1 cellular context compared by ENCODE assay signal in genomic region chr20:22584922-22585785, GRCh38.
TF ChIP-seq lines count a peak whose summit lies in the region.

No MANE protein-coding gene starts in this region.

TF ChIP-seq in HepG2, 621 proteins besides CTCF, POLR2A, EP300 and RAD21 (continued from another document and continues in another):
- TF ChIP-seq ELK4 (CRISPR knock-in tag; IDR thresholded peaks at IDR 0.05; ENCODE audit: borderline replicate concordance) (no peak), THRA (CRISPR knock-in tag; IDR thresholded peaks at IDR 0.05; ENCODE audit: borderline replicate concordance) (peak; percentile 87; the same call in 1 of the 2 replicates), ZSCAN30 (CRISPR knock-in tag; IDR thresholded peaks at IDR 0.05) (no peak), NR2C2 (CRISPR knock-in tag; IDR thresholded peaks at IDR 0.05; ENCODE audit: borderline replicate concordance) (0 out of 2 replicates have a peak, but pooled peaks have one; percentile 6), MAFF (IDR thresholded peaks at IDR 0.05; ENCODE audit: low read depth, low read length) (no peak), TEAD2 (CRISPR knock-in tag; IDR thresholded peaks at IDR 0.05) (no peak), GLI4 (CRISPR knock-in tag; IDR thresholded peaks at IDR 0.05; ENCODE audit: borderline replicate concordance) (no peak; the same call in 1 of the 2 replicates), GATA4 (IDR thresholded peaks at IDR 0.05; ENCODE audit: borderline replicate concordance, low read depth) (no peak; the same call in 1 of the 2 replicates), GTF3A (CRISPR knock-in tag; conservative IDR thresholded peaks at IDR 0.05) (no peak), LCORL (IDR thresholded peaks at IDR 0.05) (no peak), LCORL (CRISPR knock-in tag; IDR thresholded peaks at IDR 0.05) (peak; percentile 97), ZZZ3 (CRISPR knock-in tag; IDR thresholded peaks at IDR 0.05; ENCODE audit: borderline replicate concordance) (no peak), RARA (CRISPR knock-in tag; IDR thresholded peaks at IDR 0.05) (peak; percentile 92), ARID3A (IDR thresholded peaks at IDR 0.05; ENCODE audit: low read depth, low read length) (0 out of 2 replicates have a peak, but pooled peaks have one; percentile 22), IRF2 (CRISPR knock-in tag; IDR thresholded peaks at IDR 0.05) (peak; percentile 90), KAT2B (IDR thresholded peaks at IDR 0.05; ENCODE audit: borderline replicate concordance, low read depth, low read length) (no peak), KMT2A (CRISPR knock-in tag; IDR thresholded peaks at IDR 0.05) (peak; percentile 87), ZNF83 (CRISPR knock-in tag; IDR thresholded peaks at IDR 0.05; ENCODE audit: borderline replicate concordance) (peak; percentile 81; the same call in 1 of the 2 replicates), ZNF280B (CRISPR knock-in tag; IDR thresholded peaks at IDR 0.05; ENCODE audit: borderline replicate concordance) (peak; percentile 60; the same call in 1 of the 2 replicates), AGO2 (optimal IDR thresholded peaks at IDR 0.05; ENCODE audit: low read depth, low read length) (peak; percentile 98), MXI1 (IDR thresholded peaks at IDR 0.05; ENCODE audit: borderline replicate concordance, low read depth, low read length) (0 out of 3 replicates have a peak, but pooled peaks have one; percentile 23), ZNF30 (CRISPR knock-in tag; IDR thresholded peaks at IDR 0.05) (no peak), ZNF260 (CRISPR knock-in tag; IDR thresholded peaks at IDR 0.05; ENCODE audit: borderline replicate concordance, low read depth) (no peak), SP1 (IDR thresholded peaks at IDR 0.05) (no peak), SP1 (CRISPR knock-in tag; IDR thresholded peaks at IDR 0.05) (0 out of 2 replicates have a peak, but pooled peaks have one; percentile 5), ZNF790 (CRISPR knock-in tag; IDR thresholded peaks at IDR 0.05; ENCODE audit: borderline replicate concordance) (peak; percentile 79; the same call in 1 of the 2 replicates), ELF3 (CRISPR knock-in tag; IDR thresholded peaks at IDR 0.05) (peak; percentile 71), SP4 (CRISPR knock-in tag; IDR thresholded peaks at IDR 0.05) (no peak), ZFY (CRISPR knock-in tag; IDR thresholded peaks at IDR 0.05) (peak; percentile 75), GPN1 (CRISPR knock-in tag; IDR thresholded peaks at IDR 0.05; ENCODE audit: borderline replicate concordance) (no peak), HDAC2 (CRISPR knock-in tag; IDR thresholded peaks at IDR 0.05) (peak; percentile 93), FOXC1 (CRISPR knock-in tag; IDR thresholded peaks at IDR 0.05; ENCODE audit: borderline replicate concordance) (no peak; the same call in 1 of the 2 replicates), ZNF749 (CRISPR knock-in tag; IDR thresholded peaks at IDR 0.05; ENCODE audit: borderline replicate concordance) (0 out of 2 replicates have a peak, but pooled peaks have one; percentile 17), ZNF274 (CRISPR knock-in tag; IDR thresholded peaks at IDR 0.05) (peak; percentile 75; the same call in 1 of the 2 replicates), ISX (CRISPR knock-in tag; conservative IDR thresholded peaks at IDR 0.05) (peak; percentile 90), KLF13 (CRISPR knock-in tag; IDR thresholded peaks at IDR 0.05) (no peak), KAT7 (CRISPR knock-in tag; IDR thresholded peaks at IDR 0.05; ENCODE audit: borderline replicate concordance) (0 out of 2 replicates have a peak, but pooled peaks have one; percentile 72)
- TF ChIP-seq, protein P1, sequence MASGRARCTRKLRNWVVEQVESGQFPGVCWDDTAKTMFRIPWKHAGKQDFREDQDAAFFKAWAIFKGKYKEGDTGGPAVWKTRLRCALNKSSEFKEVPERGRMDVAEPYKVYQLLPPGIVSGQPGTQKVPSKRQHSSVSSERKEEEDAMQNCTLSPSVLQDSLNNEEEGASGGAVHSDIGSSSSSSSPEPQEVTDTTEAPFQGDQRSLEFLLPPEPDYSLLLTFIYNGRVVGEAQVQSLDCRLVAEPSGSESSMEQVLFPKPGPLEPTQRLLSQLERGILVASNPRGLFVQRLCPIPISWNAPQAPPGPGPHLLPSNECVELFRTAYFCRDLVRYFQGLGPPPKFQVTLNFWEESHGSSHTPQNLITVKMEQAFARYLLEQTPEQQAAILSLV (CRISPR knock-in tag; IDR thresholded peaks at IDR 0.05; ENCODE audit: borderline replicate concordance), result no peak
- TF ChIP-seq, protein P2, sequence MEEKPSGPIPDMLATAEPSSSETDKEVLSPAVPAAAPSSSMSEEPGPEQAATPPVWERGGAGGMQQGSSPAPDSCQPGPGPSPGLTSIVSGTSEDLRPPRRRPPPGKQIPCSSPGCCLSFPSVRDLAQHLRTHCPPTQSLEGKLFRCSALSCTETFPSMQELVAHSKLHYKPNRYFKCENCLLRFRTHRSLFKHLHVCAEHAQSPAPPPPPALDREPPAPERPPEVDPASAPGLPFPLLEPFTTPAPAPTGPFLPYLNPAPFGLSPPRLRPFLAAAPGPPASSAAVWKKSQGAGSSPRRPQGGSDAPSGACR (CRISPR knock-in tag; IDR thresholded peaks at IDR 0.05), result peak; percentile 81
- TF ChIP-seq, protein P3, sequence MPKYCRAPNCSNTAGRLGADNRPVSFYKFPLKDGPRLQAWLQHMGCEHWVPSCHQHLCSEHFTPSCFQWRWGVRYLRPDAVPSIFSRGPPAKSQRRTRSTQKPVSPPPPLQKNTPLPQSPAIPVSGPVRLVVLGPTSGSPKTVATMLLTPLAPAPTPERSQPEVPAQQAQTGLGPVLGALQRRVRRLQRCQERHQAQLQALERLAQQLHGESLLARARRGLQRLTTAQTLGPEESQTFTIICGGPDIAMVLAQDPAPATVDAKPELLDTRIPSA (CRISPR knock-in tag; IDR thresholded peaks at IDR 0.05; ENCODE audit: borderline replicate concordance), result no peak
- TF ChIP-seq, protein P4, sequence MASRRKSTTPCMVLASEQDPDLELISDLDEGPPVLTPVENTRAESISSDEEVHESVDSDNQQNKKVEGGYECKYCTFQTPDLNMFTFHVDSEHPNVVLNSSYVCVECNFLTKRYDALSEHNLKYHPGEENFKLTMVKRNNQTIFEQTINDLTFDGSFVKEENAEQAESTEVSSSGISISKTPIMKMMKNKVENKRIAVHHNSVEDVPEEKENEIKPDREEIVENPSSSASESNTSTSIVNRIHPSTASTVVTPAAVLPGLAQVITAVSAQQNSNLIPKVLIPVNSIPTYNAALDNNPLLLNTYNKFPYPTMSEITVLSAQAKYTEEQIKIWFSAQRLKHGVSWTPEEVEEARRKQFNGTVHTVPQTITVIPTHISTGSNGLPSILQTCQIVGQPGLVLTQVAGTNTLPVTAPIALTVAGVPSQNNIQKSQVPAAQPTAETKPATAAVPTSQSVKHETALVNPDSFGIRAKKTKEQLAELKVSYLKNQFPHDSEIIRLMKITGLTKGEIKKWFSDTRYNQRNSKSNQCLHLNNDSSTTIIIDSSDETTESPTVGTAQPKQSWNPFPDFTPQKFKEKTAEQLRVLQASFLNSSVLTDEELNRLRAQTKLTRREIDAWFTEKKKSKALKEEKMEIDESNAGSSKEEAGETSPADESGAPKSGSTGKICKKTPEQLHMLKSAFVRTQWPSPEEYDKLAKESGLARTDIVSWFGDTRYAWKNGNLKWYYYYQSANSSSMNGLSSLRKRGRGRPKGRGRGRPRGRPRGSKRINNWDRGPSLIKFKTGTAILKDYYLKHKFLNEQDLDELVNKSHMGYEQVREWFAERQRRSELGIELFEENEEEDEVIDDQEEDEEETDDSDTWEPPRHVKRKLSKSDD (CRISPR knock-in tag; IDR thresholded peaks at IDR 0.05; ENCODE audit: low read depth), result 0 out of 2 replicates have a peak, but pooled peaks have one; percentile 57
- TF ChIP-seq, protein P5, sequence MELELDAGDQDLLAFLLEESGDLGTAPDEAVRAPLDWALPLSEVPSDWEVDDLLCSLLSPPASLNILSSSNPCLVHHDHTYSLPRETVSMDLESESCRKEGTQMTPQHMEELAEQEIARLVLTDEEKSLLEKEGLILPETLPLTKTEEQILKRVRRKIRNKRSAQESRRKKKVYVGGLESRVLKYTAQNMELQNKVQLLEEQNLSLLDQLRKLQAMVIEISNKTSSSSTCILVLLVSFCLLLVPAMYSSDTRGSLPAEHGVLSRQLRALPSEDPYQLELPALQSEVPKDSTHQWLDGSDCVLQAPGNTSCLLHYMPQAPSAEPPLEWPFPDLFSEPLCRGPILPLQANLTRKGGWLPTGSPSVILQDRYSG (CRISPR knock-in tag; IDR thresholded peaks at IDR 0.05), result no peak
- TF ChIP-seq, protein P6, sequence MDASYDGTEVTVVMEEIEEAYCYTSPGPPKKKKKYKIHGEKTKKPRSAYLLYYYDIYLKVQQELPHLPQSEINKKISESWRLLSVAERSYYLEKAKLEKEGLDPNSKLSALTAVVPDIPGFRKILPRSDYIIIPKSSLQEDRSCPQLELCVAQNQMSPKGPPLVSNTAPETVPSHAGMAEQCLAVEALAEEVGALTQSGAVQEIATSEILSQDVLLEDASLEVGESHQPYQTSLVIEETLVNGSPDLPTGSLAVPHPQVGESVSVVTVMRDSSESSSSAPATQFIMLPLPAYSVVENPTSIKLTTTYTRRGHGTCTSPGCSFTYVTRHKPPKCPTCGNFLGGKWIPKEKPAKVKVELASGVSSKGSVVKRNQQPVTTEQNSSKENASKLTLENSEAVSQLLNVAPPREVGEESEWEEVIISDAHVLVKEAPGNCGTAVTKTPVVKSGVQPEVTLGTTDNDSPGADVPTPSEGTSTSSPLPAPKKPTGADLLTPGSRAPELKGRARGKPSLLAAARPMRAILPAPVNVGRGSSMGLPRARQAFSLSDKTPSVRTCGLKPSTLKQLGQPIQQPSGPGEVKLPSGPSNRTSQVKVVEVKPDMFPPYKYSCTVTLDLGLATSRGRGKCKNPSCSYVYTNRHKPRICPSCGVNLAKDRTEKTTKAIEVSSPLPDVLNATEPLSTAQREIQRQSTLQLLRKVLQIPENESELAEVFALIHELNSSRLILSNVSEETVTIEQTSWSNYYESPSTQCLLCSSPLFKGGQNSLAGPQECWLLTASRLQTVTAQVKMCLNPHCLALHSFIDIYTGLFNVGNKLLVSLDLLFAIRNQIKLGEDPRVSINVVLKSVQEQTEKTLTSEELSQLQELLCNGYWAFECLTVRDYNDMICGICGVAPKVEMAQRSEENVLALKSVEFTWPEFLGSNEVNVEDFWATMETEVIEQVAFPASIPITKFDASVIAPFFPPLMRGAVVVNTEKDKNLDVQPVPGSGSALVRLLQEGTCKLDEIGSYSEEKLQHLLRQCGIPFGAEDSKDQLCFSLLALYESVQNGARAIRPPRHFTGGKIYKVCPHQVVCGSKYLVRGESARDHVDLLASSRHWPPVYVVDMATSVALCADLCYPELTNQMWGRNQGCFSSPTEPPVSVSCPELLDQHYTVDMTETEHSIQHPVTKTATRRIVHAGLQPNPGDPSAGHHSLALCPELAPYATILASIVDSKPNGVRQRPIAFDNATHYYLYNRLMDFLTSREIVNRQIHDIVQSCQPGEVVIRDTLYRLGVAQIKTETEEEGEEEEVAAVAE (CRISPR knock-in tag; IDR thresholded peaks at IDR 0.05; ENCODE audit: borderline replicate concordance), result peak; percentile 88; the same call in 1 of the 2 replicates
